In genomic region chr19:30059741-30060140, GRCh38 we compare ENCODE assay signal across 22 cellular contexts.
"Had no signal": no experiment of that assay in that cellular context is flagged by ENCODE, and none has a peak within 500 bp of the region (broad histone marks: within the 10 kb centered on the region; RNA-seq: fewer than 3 reads in every experiment).

No MANE protein-coding gene starts in this region.

- H3K36me3 ChIP-seq: MG63 had no signal

- H3K4me3 Mint-ChIP-seq: activated CD4-positive, alpha-beta memory T cell treated with anti-CD3 and anti-CD28 coated beads for 36 hours; activated CD4-positive, alpha-beta T cell treated with anti-CD3 and anti-CD28 coated beads, Interleukin-2, amount 10 ng/mL, durations not matched to agents 7 days and 5 days; activated naive CD4-positive, alpha-beta T cell treated with anti-CD3 and anti-CD28 coated beads, Interleukin-2, amount 50 U/mL, for 24 hours; activated T-cell treated with anti-CD3 and anti-CD28 coated beads, Interleukin-2, amount 50 U/mL, for 24 hours; activated T-helper 1 cell treated with anti-CD3 and anti-CD28 coated beads, Interleukin-12 subunit alpha, Interleukin-12 subunit beta, Interleukin-2, Interleukin-4 antibody, amounts not matched to agents 30 ng/mL and 10 ng/mL and 1 ng/mL, durations not matched to agents 14 hours and 24 hours and 36 hours; central memory CD8-positive, alpha-beta T cell had no signal

- H3K9ac ChIP-seq: KMS-11 had no signal

- H3K4me3 ChIP-seq: MG63 had no signal

- H3K4me1 Mint-ChIP-seq: activated CD4-positive, alpha-beta T cell treated with anti-CD3 and anti-CD28 coated beads, Interleukin-2, amount 10 ng/mL, durations not matched to agents 7 days and 5 days; activated naive CD4-positive, alpha-beta T cell treated with anti-CD3 and anti-CD28 coated beads, Interleukin-2, amount 50 U/mL, for 24 hours; central memory CD8-positive, alpha-beta T cell had no signal

- H3K9me3 ChIP-seq: MG63 had no signal

- H3K27ac ChIP-seq: KMS-11, VCaP had no signal

- H3K36me3 Mint-ChIP-seq: activated CD4-positive, alpha-beta memory T cell treated with anti-CD3 and anti-CD28 coated beads for 36 hours; activated naive CD4-positive, alpha-beta T cell treated with anti-CD3 and anti-CD28 coated beads, Interleukin-2, amount 50 U/mL, for 24 hours had no signal

- H3K27me3 Mint-ChIP-seq: activated CD4-positive, alpha-beta memory T cell treated with anti-CD3 and anti-CD28 coated beads for 36 hours; activated CD4-positive, alpha-beta T cell treated with anti-CD3 and anti-CD28 coated beads, Interleukin-2, amount 10 ng/mL, durations not matched to agents 7 days and 5 days; activated naive CD4-positive, alpha-beta T cell treated with anti-CD3 and anti-CD28 coated beads, Interleukin-2, amount 50 U/mL, for 24 hours; activated T-cell treated with anti-CD3 and anti-CD28 coated beads, Interleukin-2, amount 50 U/mL, for 24 hours; central memory CD8-positive, alpha-beta T cell had no signal

- DNase-seq: activated CD4-positive, alpha-beta memory T cell treated with anti-CD3 and anti-CD28 coated beads for 36 hours; activated CD4-positive, alpha-beta T cell treated with anti-CD3 and anti-CD28 coated beads, Interleukin-2, amount 10 ng/mL, durations not matched to agents 7 days and 5 days; activated CD4-positive, CD25-positive, alpha-beta regulatory T cell; activated effector memory CD4-positive, alpha-beta T cell treated with Interleukin-2 at 50 U/mL for 16 hours; activated naive CD4-positive, alpha-beta T cell; activated T-cell treated with anti-CD3 and anti-CD28 coated beads, Interleukin-2, amount 50 U/mL, for 24 hours; aorta; MG63; MV-4-11; NCI-H1092 treated with DMSO at 0.1 percent for 48 hours; NCI-H1417 treated with DMSO at 0.1 percent for 48 hours; NCI-H1694; NCI-H2029 treated with DMSO at 0.1 percent for 48 hours; NCI-H510A treated with DMSO at 0.1 percent for 48 hours; NCI-H69; SIG-M5; T-helper 1 cell had no signal

- H3K27me3 ChIP-seq: MG63 had no signal

- H3K4me2 ChIP-seq: KMS-11 had no signal

- H3K9me3 Mint-ChIP-seq: activated CD4-positive, alpha-beta memory T cell treated with anti-CD3 and anti-CD28 coated beads for 36 hours; activated CD4-positive, alpha-beta T cell treated with anti-CD3 and anti-CD28 coated beads, Interleukin-2, amount 10 ng/mL, durations not matched to agents 7 days and 5 days; activated naive CD4-positive, alpha-beta T cell treated with anti-CD3 and anti-CD28 coated beads, Interleukin-2, amount 50 U/mL, for 24 hours; activated T-cell treated with anti-CD3 and anti-CD28 coated beads, Interleukin-2, amount 50 U/mL, for 24 hours; activated T-helper 1 cell treated with anti-CD3 and anti-CD28 coated beads, Interleukin-12 subunit alpha, Interleukin-12 subunit beta, Interleukin-2, Interleukin-4 antibody, amounts not matched to agents 30 ng/mL and 10 ng/mL and 1 ng/mL, durations not matched to agents 14 hours and 24 hours and 36 hours; central memory CD8-positive, alpha-beta T cell had no signal

- H3K27ac Mint-ChIP-seq: activated CD4-positive, alpha-beta memory T cell treated with anti-CD3 and anti-CD28 coated beads for 36 hours; activated CD4-positive, alpha-beta T cell treated with anti-CD3 and anti-CD28 coated beads, Interleukin-2, amount 10 ng/mL, durations not matched to agents 7 days and 5 days; activated naive CD4-positive, alpha-beta T cell treated with anti-CD3 and anti-CD28 coated beads, Interleukin-2, amount 50 U/mL, for 24 hours; activated T-cell treated with anti-CD3 and anti-CD28 coated beads, Interleukin-2, amount 50 U/mL, for 24 hours; activated T-helper 1 cell treated with anti-CD3 and anti-CD28 coated beads, Interleukin-12 subunit alpha, Interleukin-12 subunit beta, Interleukin-2, Interleukin-4 antibody, amounts not matched to agents 30 ng/mL and 10 ng/mL and 1 ng/mL, durations not matched to agents 14 hours and 24 hours and 36 hours had no signal
